In the genomic region with DNA sequence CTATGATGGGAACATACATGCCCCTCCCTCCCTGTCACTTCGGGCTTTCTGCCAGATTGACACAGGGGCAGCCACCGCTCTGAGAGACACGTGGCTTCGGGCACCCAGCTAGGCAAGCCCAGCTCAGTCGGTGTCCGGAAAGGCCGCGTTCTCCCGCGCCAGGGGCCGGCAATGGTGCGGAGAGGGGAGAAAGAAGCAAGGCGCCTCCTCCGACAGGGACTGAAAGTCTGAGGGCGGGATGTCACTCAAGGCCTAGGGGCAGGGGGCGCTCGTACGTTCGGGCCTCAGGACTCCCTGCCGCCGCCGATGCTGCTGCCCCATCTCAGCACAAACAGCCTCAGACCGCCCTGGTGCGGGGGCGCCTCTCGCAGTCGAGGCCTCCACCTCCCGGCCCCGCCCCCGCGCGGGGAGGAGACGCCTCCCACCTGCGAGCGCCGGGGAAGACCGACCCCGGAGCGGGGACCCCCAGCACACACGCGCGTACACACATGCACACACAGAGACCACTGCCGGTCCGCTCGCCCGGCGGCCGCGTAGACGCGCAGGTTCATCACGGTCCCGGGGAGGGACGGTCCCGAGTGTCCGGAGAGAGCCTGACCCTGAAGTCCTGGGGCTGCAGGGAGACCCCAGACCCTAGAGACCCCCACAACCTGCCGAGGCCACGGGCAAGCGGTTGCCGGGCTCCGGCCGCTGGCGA, we compare ENCODE assay signal across 8 cellular contexts. TPM values are rescaled to one million over a fixed set of nuclear protein-coding genes. Genes with fewer than 3 reads are reported as not detected.
A peak's percentile ranks its signal among the peaks of the same experiment; 100 is the strongest.
DNase-seq lines count a peak whose midpoint lies in the region; ATAC-seq and TF ChIP-seq lines count a peak whose summit lies in the region.

No MANE protein-coding gene starts in this region.

- no peaks in the 10 kb centered on the region for H3K36me3 Mint-ChIP-seq in CD4-positive, alpha-beta T cell (ENCODE audit: low read depth)
- H3K36me3 Mint-ChIP-seq in IgD-negative memory B cell (no peaks in the 10 kb centered on the region), activated B cell treated with CpG ODN at 0.5 μM for 24 hours (ENCODE audit: low read depth) (no peaks in the 10 kb centered on the region)

- H3K27ac ChIP-seq in CD4-positive, alpha-beta T cell (ENCODE audit: low read depth, low read length) = no peak overlapping the region
- no peak overlapping the region for H3K27ac ChIP-seq in ectodermal cell (ENCODE audit: insufficient read depth, low read depth, low read length, poor library complexity, severe bottlenecking)

- CTCF ChIA-PET in CD4-positive, alpha-beta T cell (lab: Charles Lee) = no interaction called here
- CTCF ChIA-PET in activated B cell treated with CpG ODN at 0.5 μM for 24 hours (lab: Charles Lee) = interaction anchor here (1.8 kb wide), 1 partner anchor 10 kb away, joined by 5 read pairs; no protein-coding TSS in a partner anchor

- no peak overlapping the region for H3K27ac Mint-ChIP-seq in CD4-positive, alpha-beta T cell
- H3K27ac Mint-ChIP-seq in IgD-negative memory B cell (no peak overlapping the region), activated B cell treated with CpG ODN at 0.5 μM for 24 hours (no peak overlapping the region)

- WGBS in ectodermal cell, 2 experiments = 1% methylated on average over 63 of the region's 63 CpGs

- H3K4me3 ChIP-seq in ectodermal cell (ENCODE audit: insufficient read depth, low read depth, low read length) = peak overlapping the region; percentile 45

- H3K9me3 Mint-ChIP-seq in CD4-positive, alpha-beta T cell = no peaks in the 10 kb centered on the region
- H3K9me3 Mint-ChIP-seq in IgD-negative memory B cell (peaks cover 0 to 3% (median 0%) of the 10 kb centered on the region in 3 donors), activated B cell treated with CpG ODN at 0.5 μM for 24 hours (no peaks in the 10 kb centered on the region)

- peaks cover 70% of the 10 kb centered on the region for H3K27me3 ChIP-seq in CD4-positive, alpha-beta T cell (ENCODE audit: control insufficient read depth, insufficient read depth, low read length)
- H3K27me3 ChIP-seq in ectodermal cell (ENCODE audit: control insufficient read depth, insufficient read depth, low read length, poor library complexity, severe bottlenecking) = peaks cover 59% of the 10 kb centered on the region

- H3K4me3 Mint-ChIP-seq in CD4-positive, alpha-beta T cell = peak overlapping the region; percentile 56
- H3K4me3 Mint-ChIP-seq in IgD-negative memory B cell (peak overlapping the region; percentile 32 to 84 (median 73)), activated B cell treated with CpG ODN at 0.5 μM for 24 hours (peak overlapping the region; percentile 55)

- H3K36me3 ChIP-seq in ectodermal cell (ENCODE audit: control insufficient read depth, insufficient read depth, low read length) = no peaks in the 10 kb centered on the region

- intact Hi-C loops in CD4-positive, alpha-beta T cell (cut with DNase I, micrococcal nuclease) = no loop called here
- intact Hi-C loops in activated B cell treated with CpG ODN at 0.5 μM for 24 hours (cut with micrococcal nuclease) (no loop called here), posterior vena cava (cut with DNase I) (no loop called here)

- no peaks in the 10 kb centered on the region for H3K9me3 ChIP-seq in CD4-positive, alpha-beta T cell (ENCODE audit: control insufficient read depth, low read length)
- H3K9me3 ChIP-seq in ectodermal cell (ENCODE audit: control insufficient read depth, low read length) = no peaks in the 10 kb centered on the region

- peaks cover 80% of the 10 kb centered on the region for H3K27me3 Mint-ChIP-seq in CD4-positive, alpha-beta T cell
- H3K27me3 Mint-ChIP-seq in IgD-negative memory B cell (peaks cover 41% of the 10 kb centered on the region), activated B cell treated with CpG ODN at 0.5 μM for 24 hours (peaks cover 59% of the 10 kb centered on the region)

- peak; percentile 19 to 58 (median 32) for DNase-seq in CD4-positive, alpha-beta T cell
- peak; percentile 51 for DNase-seq in activated B cell treated with CpG ODN at 0.5 μM for 24 hours
- peak; percentile 82 for DNase-seq in posterior vena cava (ENCODE audit: low spot score)
- no peak for DNase-seq in KG1 (lab: John Stamatoyannopoulos, UW)

- POLR2A ChIA-PET in CD4-positive, alpha-beta T cell (lab: Charles Lee) = no interaction called here
- POLR2A ChIA-PET in activated B cell treated with CpG ODN at 0.5 μM for 24 hours (lab: Charles Lee) = no interaction called here

- H3K4me1 Mint-ChIP-seq in CD4-positive, alpha-beta T cell (ENCODE audit: low read depth) = peaks cover 23% of the 10 kb centered on the region
- H3K4me1 Mint-ChIP-seq in IgD-negative memory B cell = peaks cover 0 to 15% (median 11%) of the 10 kb centered on the region in 3 donors
- H3K4me1 Mint-ChIP-seq in activated B cell treated with CpG ODN at 0.5 μM for 24 hours = peaks cover 20% of the 10 kb centered on the region

- peak; percentile 66 for ATAC-seq in CD4-positive, alpha-beta T cell (ENCODE audit: poor library complexity)
- ATAC-seq in activated B cell treated with CpG ODN at 0.5 μM for 24 hours (ENCODE audit: low read depth) (peak; percentile 75), GM21381 (IDR thresholded peaks at IDR 0.05; ENCODE audit: unreplicated experiment) (no peak), GM21786 (IDR thresholded peaks at IDR 0.05; ENCODE audit: unreplicated experiment) (no peak)

- TF ChIP-seq CTCF in CD4-positive, alpha-beta T cell (IDR thresholded peaks at IDR 0.05) = no peak
- no peak for TF ChIP-seq CTCF in activated B cell treated with CpG ODN at 0.5 μM for 24 hours (IDR thresholded peaks at IDR 0.05)

- peaks cover 33% of the 10 kb centered on the region for H3K4me1 ChIP-seq in ectodermal cell (ENCODE audit: control insufficient read depth, insufficient read depth, low read length)

RNA-seq across cellular contexts. Expression of gene GRM4, which starts 1.9 kb away (rescaled TPM):
- under 1 TPM in 1 of 2 experiments, not detected in 1; 0.08 TPM for total RNA-seq in CD4-positive, alpha-beta T cell
- not detected for polyA plus RNA-seq in IgD-negative memory B cell
- total RNA-seq in activated B cell treated with CpG ODN at 0.5 μM for 24 hours = not detected in 2 replicates
- 0.87 TPM for polyA plus RNA-seq in ectodermal cell (2013, experiment 1 of 4)
- polyA plus RNA-seq in ectodermal cell (2013, experiment 2 of 4) = 0.59 TPM
- polyA plus RNA-seq in ectodermal cell (2013, experiment 3 of 4) = 0.64 TPM
- polyA plus RNA-seq in ectodermal cell (2013, experiment 4 of 4) = 0.89 TPM
- not detected for total RNA-seq in posterior vena cava

Comparison
In these comparisons a context has a peak if more than half of its experiments do, and no peak if none do; other contexts are left out.
1. ATAC-seq: peak in CD4-positive, alpha-beta T cell (single experiment) and activated B cell treated with CpG ODN at 0.5 μM for 24 hours (single experiment); none in GM21381 (single experiment) and GM21786 (single experiment).
2. Peak in every context shown above with its lines, with median percentiles within 50 percentile points of each other: H3K4me3 Mint-ChIP-seq.